In genomic region chr15:98433302-98433701, GRCh38 we compare ENCODE assay signal across 14 cellular contexts.
"Had no signal": no experiment of that assay in that cellular context is flagged by ENCODE, and none has a peak within 500 bp of the region (broad histone marks: within the 10 kb centered on the region; RNA-seq: fewer than 3 reads in every experiment).

No MANE protein-coding gene starts in this region.

- DNase-seq: activated CD4-positive, alpha-beta T cell treated with anti-CD3 and anti-CD28 coated beads, Interleukin-2, amount 50 U/mL, for 4 hours; activated effector memory CD4-positive, alpha-beta T cell treated with Interleukin-2 at 50 U/mL for 16 hours; activated T-cell treated with anti-CD3 and anti-CD28 coated beads, Interleukin-2, amount 50 U/mL, for 1 hour; amniotic stem cell; dorsolateral prefrontal cortex; islet precursor cell; left lung; sigmoid colon; stimulated activated CD4-positive, alpha-beta T cell treated with anti-CD3 and anti-CD28 coated beads, Interleukin-12 subunit alpha, Interleukin-12 subunit beta, amount 100 ng/mL, for 4 hours; stimulated activated naive CD8-positive, alpha-beta T cell treated with anti-CD3 and anti-CD28 coated beads, Interleukin-15, Interleukin-2, amounts not matched to agents 100 U/mL and 50 U/mL, for 24 hours; testis; upper lobe of right lung had no signal

- H3K9me3 ChIP-seq: breast epithelium, esophagus muscularis mucosa, left lung, sigmoid colon, testis, upper lobe of right lung had no signal

- H3K27ac ChIP-seq: breast epithelium, dorsolateral prefrontal cortex, esophagus muscularis mucosa, left lung, sigmoid colon, testis, upper lobe of right lung had no signal

- H3K27me3 ChIP-seq: breast epithelium, sigmoid colon, testis had no signal

- H3K4me3 ChIP-seq: breast epithelium, dorsolateral prefrontal cortex, esophagus muscularis mucosa, left lung, sigmoid colon, testis, upper lobe of right lung had no signal

- H3K4me1 ChIP-seq: breast epithelium, testis had no signal

- H3K36me3 ChIP-seq: breast epithelium, esophagus muscularis mucosa, left lung, sigmoid colon, upper lobe of right lung had no signal
